8 cellular contexts compared by ENCODE assay signal in genomic region chr6:154733610-154734379, GRCh38. TPM values are rescaled to one million over a fixed set of nuclear protein-coding genes. Genes with fewer than 3 reads are reported as not detected.
DNase-seq lines count a peak whose midpoint lies in the region; ATAC-seq, FAIRE-seq and TF ChIP-seq lines count a peak whose summit lies in the region.

No MANE protein-coding gene starts in this region.

- CTCF ChIA-PET in RWPE1 (lab: Yijun Ruan, JAX) = no interaction called here

- no peaks in the 10 kb centered on the region for H3K27me3 Mint-ChIP-seq in natural killer cell (ENCODE audit: low read depth in 2 of 2)

- ATAC-seq in natural killer cell = peak; percentile 81 to 90 (median 82)

- intact Hi-C loops in natural killer cell (cut with micrococcal nuclease) = loop anchor here (1.0 to 5.0 kb wide), 4 partner anchors 21 to 579 kb away; partner anchors contain the start of gene TFB1M

- H3K9me3 Mint-ChIP-seq in natural killer cell = no peaks in the 10 kb centered on the region

- peak overlapping the region; percentile 73 for H3K4me3 ChIP-seq in fibroblast of pulmonary artery (replicated peaks; ENCODE audit: low read depth, low read length)

- POLR2A ChIA-PET in RWPE1 (lab: Yijun Ruan, JAX; ENCODE audit: low non-redundant PET) = no interaction called here

- H3K36me3 Mint-ChIP-seq in natural killer cell = no peaks in the 10 kb centered on the region

- H3K27ac Mint-ChIP-seq in natural killer cell = peak overlapping the region; percentile 90 to 95

- peak; percentile 66 for TF ChIP-seq POLR2A in H54 (IDR thresholded peaks at IDR 0.05; ENCODE audit: low read depth, low read length)

- TF ChIP-seq CTCF in RWPE1 (conservative IDR thresholded peaks at IDR 0.05; ENCODE audit: low read depth) (no peak), fibroblast of pulmonary artery (IDR thresholded peaks at IDR 0.05; ENCODE audit: low read length, missing control alignments) (no peak), natural killer cell (IDR thresholded peaks at IDR 0.05) (no peak)

- no peak for FAIRE-seq in H54 (lab: Jason Lieb, UNC)

- peak overlapping the region; percentile 92 for H3K4me3 Mint-ChIP-seq in natural killer cell

- DNase-seq in EL (peak; percentile 98), H54 (ENCODE audit: insufficient read length, low spot score) (peak; percentile 83), LoVo (ENCODE audit: low spot score) (peak; percentile 92), RWPE1 (ENCODE audit: low spot score) (peak; percentile 97), fibroblast of pulmonary artery (ENCODE audit: low read depth) (peak; percentile 98), natural killer cell (peak; percentile 87)
- peak; percentile 85 for DNase-seq in activated T-helper 9 cell treated with anti-CD3 and anti-CD28 coated beads, Interleukin-2, amount 50 U/mL, for 16 hours (ENCODE audit: low read depth)
- DNase-seq in stimulated activated naive CD4-positive, alpha-beta T cell (lab: John Stamatoyannopoulos, UW) = peak; percentile 76 to 97 (median 88)

- H3K27ac ChIP-seq in RWPE1 = peak overlapping the region; percentile 95

- peaks cover 30 to 40% of the 10 kb centered on the region in 2 donors for H3K4me1 Mint-ChIP-seq in natural killer cell

RNA-seq across cellular contexts. Expression of gene SCAF8, which starts 0.6 kb away (rescaled TPM):
- 10 to 100 TPM; 60.0 to 74.3 (median 68.2) TPM for total RNA-seq in natural killer cell

Comparison
In these comparisons a context has a peak if more than half of its experiments do, and no peak if none do; other contexts are left out.
1. Peak in every context shown above with its lines: DNase-seq, ATAC-seq, H3K4me3 ChIP-seq and H3K27ac ChIP-seq.